In genomic region chr21:16587671-16588379, GRCh38 we compare ENCODE assay signal across 8 cellular contexts.
DNase-seq lines count a peak whose midpoint lies in the region; ATAC-seq and TF ChIP-seq lines count a peak whose summit lies in the region.

No MANE protein-coding gene starts in this region.

- TF ChIP-seq CTCF in astrocyte of the spinal cord (IDR thresholded peaks at IDR 0.05; ENCODE audit: low read depth, low read length): no peak

- in situ Hi-C loops in astrocyte of the spinal cord (cut with HindIII; ENCODE audit: low sequenced_read_pairs): no loop called here

- ATAC-seq in HG02588 (IDR thresholded peaks at IDR 0.05; ENCODE audit: unreplicated experiment) (no peak), HG02678 (IDR thresholded peaks at IDR 0.05; ENCODE audit: unreplicated experiment) (no peak)

- H3K27me3 ChIP-seq in iPS-20b (ENCODE audit: insufficient read depth, low read length) (no peaks in the 10 kb centered on the region), stomach smooth muscle (ENCODE audit: control insufficient read depth in 1 of 2, insufficient read depth in 2 of 2, low read length in 2 of 2) (no peaks in the 10 kb centered on the region)

- H3K4me3 ChIP-seq in astrocyte of the spinal cord (ENCODE audit: low read depth, low read length): peak overlapping the region; percentile 34
- peak overlapping the region; percentile 73 for H3K4me3 ChIP-seq in iPS-20b (ENCODE audit: low read length)
- peak overlapping the region; percentile 72 to 75 for H3K4me3 ChIP-seq in stomach smooth muscle (ENCODE audit: low read length in 2 of 2)

- H3K36me3 ChIP-seq in iPS-20b (ENCODE audit: insufficient read depth, low read depth, low read length) (no peaks in the 10 kb centered on the region), stomach smooth muscle (ENCODE audit: control insufficient read depth in 2 of 2, insufficient read depth in 2 of 2, low read length in 2 of 2) (no peaks in the 10 kb centered on the region)

- DNase-seq in HPDE6-E6E7 (ENCODE audit: extremely low spot score) (peak; percentile 19), astrocyte of the spinal cord (ENCODE audit: low read depth, low spot score) (peak; percentile 62), retina (no peak), cortex of kidney (lab: John Stamatoyannopoulos, UW) (no peak)

- H3K27ac ChIP-seq in iPS-20b (ENCODE audit: low read length) (no peak overlapping the region), stomach smooth muscle (ENCODE audit: low read length) (peak overlapping the region; percentile 3)

- H3K9me3 ChIP-seq in iPS-20b (ENCODE audit: insufficient read depth, low read depth, low read length) (no peaks in the 10 kb centered on the region), stomach smooth muscle (ENCODE audit: control insufficient read depth in 2 of 2, low read length in 2 of 2) (no peaks in the 10 kb centered on the region)

- H3K4me1 ChIP-seq in iPS-20b (ENCODE audit: insufficient read depth, low read length): peaks cover 6% of the 10 kb centered on the region; the same call in 1 of the 2 replicates
- H3K4me1 ChIP-seq in stomach smooth muscle (ENCODE audit: control insufficient read depth, insufficient read depth, low read length): no peaks in the 10 kb centered on the region

- H3K9ac ChIP-seq in iPS-20b (ENCODE audit: low read depth, low read length) (no peak overlapping the region), stomach smooth muscle (ENCODE audit: low read length in 2 of 2) (peak overlapping the region; percentile 58 to 70)

Comparison
In these comparisons a context has a peak if more than half of its experiments do, and no peak if none do; other contexts are left out.
1. DNase-seq: peak in HPDE6-E6E7 (single experiment) and astrocyte of the spinal cord (single experiment); none in retina (single experiment) and cortex of kidney (single experiment).
2. Peak in every context shown above with its lines, with median percentiles within 50 percentile points of each other: H3K4me3 ChIP-seq.